In genomic region chr3:74267583-74268184, GRCh38 we compare ENCODE assay signal across 8 cellular contexts.
A peak's percentile ranks its signal among the peaks of the same experiment; 100 is the strongest.
DNase-seq lines count a peak whose midpoint lies in the region; ATAC-seq, FAIRE-seq and TF ChIP-seq lines count a peak whose summit lies in the region.

No MANE protein-coding gene starts in this region.

- DNase-seq in AG04450 (ENCODE audit: low read depth, low spot score) (peak; percentile 20), GM12891 (ENCODE audit: insufficient read length, low spot score) (peak; percentile 2), adipocyte (ENCODE audit: low read depth) (peak; percentile 55), hepatic stellate cell (ENCODE audit: low spot score) (peak; percentile 4), thyroid gland (peak; percentile 30 to 34), NCI-H510A (lab: John Stamatoyannopoulos, UW) (no peak)

- H3K4me1 ChIP-seq in adipocyte (ENCODE audit: control insufficient read depth, insufficient read depth, low read length) (peaks cover 34% of the 10 kb centered on the region), thyroid gland (no peaks in the 10 kb centered on the region)

- peak; percentile 38 for FAIRE-seq in GM12891 (lab: Jason Lieb, UNC)

- H3K4me3 ChIP-seq in AG04450 (ENCODE audit: low read depth, low read length) = no peak overlapping the region
- no peak overlapping the region for H3K4me3 ChIP-seq in adipocyte (ENCODE audit: low read length)
- H3K4me3 ChIP-seq in thyroid gland (replicated peaks in 1 of 3) = no peak overlapping the region

- peak; percentile 93 for TF ChIP-seq CTCF in AG04450 (IDR thresholded peaks at IDR 0.05; ENCODE audit: low read depth, low read length)
- TF ChIP-seq CTCF in LNCAP (IDR thresholded peaks at IDR 0.05) = peak; percentile 85
- TF ChIP-seq CTCF in thyroid gland (IDR thresholded peaks at IDR 0.05) = peak; percentile 29 to 83 (median 70)

- H3K27ac ChIP-seq in AG04450 (ENCODE audit: low read depth, low read length) (no peak overlapping the region), thyroid gland (no peak overlapping the region)

- H3K9me3 ChIP-seq in AG04450 (ENCODE audit: control insufficient read depth, insufficient read depth, low read length) (no peaks in the 10 kb centered on the region), adipocyte (ENCODE audit: control insufficient read depth, low read length) (no peaks in the 10 kb centered on the region), thyroid gland (no peaks in the 10 kb centered on the region)

- no peaks in the 10 kb centered on the region for H3K27me3 ChIP-seq in AG04450 (ENCODE audit: control insufficient read depth, insufficient read depth, low read length)
- no peaks in the 10 kb centered on the region for H3K27me3 ChIP-seq in adipocyte (replicated peaks; ENCODE audit: control insufficient read depth, insufficient read depth, low read length)
- H3K27me3 ChIP-seq in thyroid gland = no peaks in the 10 kb centered on the region

- POLR2A ChIA-PET in AG04450 (lab: Yijun Ruan, JAX) = no interaction called here

- H3K36me3 ChIP-seq in adipocyte (ENCODE audit: control insufficient read depth, insufficient read depth, low read length, severe bottlenecking) = no peaks in the 10 kb centered on the region
- no peaks in the 10 kb centered on the region for H3K36me3 ChIP-seq in thyroid gland

- CTCF ChIA-PET in AG04450 (lab: Charles Lee) = interaction anchor here (0.6 to 2.9 kb wide), 25 partner anchors 8 to 904 kb away, joined by 3 to 12 read pairs (median 3); no protein-coding TSS in a partner anchor

- no peak overlapping the region for H3K9ac ChIP-seq in adipocyte (ENCODE audit: low read length)

- intact Hi-C loops in thyroid gland (cut with DNase I) = no loop called here

- 39 to 41% methylated on average over 14 of the region's 14 CpGs for WGBS in thyroid gland, 2 donors

- no peak for ATAC-seq in HG03045 (IDR thresholded peaks at IDR 0.05; ENCODE audit: unreplicated experiment)

- no peak for TF ChIP-seq POLR2A in GM12891 (IDR thresholded peaks at IDR 0.05; ENCODE audit: low read depth, low read length)
- TF ChIP-seq POLR2A in thyroid gland (IDR thresholded peaks at IDR 0.05) = no peak

TF ChIP-seq in GM12891, 5 proteins besides CTCF, POLR2A, EP300 and RAD21:
- TF ChIP-seq SPI1 (IDR thresholded peaks at IDR 0.05; ENCODE audit: low read depth, low read length) = no peak
